In genomic region chr4:179634862-179635261, GRCh38 we compare ENCODE assay signal across 23 cellular contexts.
DNase-seq lines count a peak whose midpoint lies in the region; ATAC-seq, FAIRE-seq and TF ChIP-seq lines count a peak whose summit lies in the region.
"Had no signal": no experiment of that assay in that cellular context is flagged by ENCODE, and none has a peak within 500 bp of the region (broad histone marks: within the 10 kb centered on the region; RNA-seq: fewer than 3 reads in every experiment).

No MANE protein-coding gene starts in this region.

- H3K9me3 Mint-ChIP-seq in MCF 10A (ENCODE audit: unreplicated experiment) = peaks cover 5% of the 10 kb centered on the region
- peaks cover 11% of the 10 kb centered on the region for H3K9me3 Mint-ChIP-seq in activated T-helper 2 cell treated with anti-CD3 and anti-CD28 coated beads, Interferon-gamma antibody, Interleukin-2, Interleukin-4, amounts not matched to agents 10 μg/mL and 5 μg/mL and 100 μg/mL, durations not matched to agents 14 hours and 24 hours and 36 hours

- CTCF ChIA-PET in MCF 10A (lab: Yijun Ruan, JAX) (interaction anchor here (1.3 kb wide), 1 partner anchor 10 kb away, joined by 3 read pairs; no protein-coding TSS in a partner anchor), mammary epithelial cell (lab: Charles Lee; ENCODE audit: low non-redundant PET) (interaction anchor here (0.6 kb wide), 1 partner anchor 1931 kb away, joined by 4 read pairs; no protein-coding TSS in a partner anchor), GM12878 (lab: Yijun Ruan, JAX) (interaction anchor here (1.3 kb wide), 1 partner anchor 9 kb away, joined by 4 read pairs; no protein-coding TSS in a partner anchor)

- H3K27ac Mint-ChIP-seq in MCF 10A (ENCODE audit: low read depth, unreplicated experiment) = peak overlapping the region; percentile 86
- no peak overlapping the region for H3K27ac Mint-ChIP-seq in activated T-helper 2 cell treated with anti-CD3 and anti-CD28 coated beads, Interferon-gamma antibody, Interleukin-2, Interleukin-4, amounts not matched to agents 10 μg/mL and 5 μg/mL and 100 μg/mL, durations not matched to agents 14 hours and 24 hours and 36 hours
- H3K27ac Mint-ChIP-seq: CD8-positive, alpha-beta T cell; GM23338 had no signal

- in situ Hi-C loops in mammary epithelial cell (cut with MboI; ENCODE audit: low sequenced_read_pairs in 2 of 2) (no loop called here), GM13977 (cut with MboI; ENCODE audit: low pct_unique_long_range_greater_than_20kb, low sequenced_read_pairs, unreplicated experiment) (no loop called here), GM12878 (cut with MboI) (no loop called here)

- H3K79me2 ChIP-seq in mammary epithelial cell (ENCODE audit: insufficient read depth, low read length) (no peaks in the 10 kb centered on the region), MM.1S (ENCODE audit: low read length) (no peaks in the 10 kb centered on the region), GM12878 (ENCODE audit: control insufficient read depth, insufficient read depth, low read length) (no peaks in the 10 kb centered on the region)

- no peak for TF ChIP-seq CTCF in MCF 10A (IDR thresholded peaks at IDR 0.05; ENCODE audit: unreplicated experiment)
- no peak for TF ChIP-seq CTCF in mammary epithelial cell (conservative IDR thresholded peaks at IDR 0.05 in 1 of 2, IDR thresholded peaks at IDR 0.05 in 1 of 2; ENCODE audit: extremely low read depth in 1 of 2, insufficient read depth in 1 of 2, low read depth in 1 of 2, low read length in 2 of 2)
- TF ChIP-seq CTCF in GM13977 (IDR thresholded peaks at IDR 0.05; ENCODE audit: extremely low read depth, insufficient read depth, missing control alignments) = no peak
- TF ChIP-seq CTCF in MM.1S (IDR thresholded peaks at IDR 0.05; ENCODE audit: low read length) = no peak
- no peak for TF ChIP-seq CTCF in GM12878 (IDR thresholded peaks at IDR 0.05 in 2 of 3, conservative IDR thresholded peaks at IDR 0.05 in 1 of 3; ENCODE audit: control insufficient read depth in 2 of 3, extremely low read depth in 1 of 3, insufficient read depth in 1 of 3, low read depth in 3 of 3, low read length in 3 of 3)

- H3K4me2 ChIP-seq in mammary epithelial cell (ENCODE audit: insufficient read depth, low read depth, low read length) (no peak overlapping the region), MM.1S (ENCODE audit: low read depth, low read length) (peak overlapping the region; percentile 46), GM12878 (ENCODE audit: control insufficient read depth, insufficient read depth) (no peak overlapping the region)
- H3K4me2 ChIP-seq: GM23338 had no signal

- H2AFZ ChIP-seq in mammary epithelial cell (ENCODE audit: low read depth, low read length) (no peak overlapping the region), MM.1S (ENCODE audit: low read length) (peak overlapping the region; percentile 56), GM12878 (ENCODE audit: control insufficient read depth, low read depth, low read length) (peak overlapping the region; percentile 34; the same call in 1 of the 2 replicates)
- H2AFZ ChIP-seq: GM23338 had no signal

- H3K4me1 Mint-ChIP-seq in MCF 10A (ENCODE audit: insufficient read depth, unreplicated experiment) = no peaks in the 10 kb centered on the region
- no peaks in the 10 kb centered on the region for H3K4me1 Mint-ChIP-seq in activated T-helper 2 cell treated with anti-CD3 and anti-CD28 coated beads, Interferon-gamma antibody, Interleukin-2, Interleukin-4, amounts not matched to agents 10 μg/mL and 5 μg/mL and 100 μg/mL, durations not matched to agents 14 hours and 24 hours and 36 hours (ENCODE audit: low read depth)
- H3K4me1 Mint-ChIP-seq: GM23338 had no signal

- H3K9ac ChIP-seq in mammary epithelial cell (ENCODE audit: insufficient read depth, low read length) (no peak overlapping the region), MM.1S (ENCODE audit: low read length) (peak overlapping the region; percentile 28; the same call in 1 of the 2 replicates), GM12878 (ENCODE audit: control insufficient read depth, insufficient read depth, low read length) (no peak overlapping the region)

- H3K4me1 ChIP-seq in mammary epithelial cell (ENCODE audit: insufficient read depth, low read length) = no peaks in the 10 kb centered on the region
- no peaks in the 10 kb centered on the region for H3K4me1 ChIP-seq in MM.1S (ENCODE audit: low read length)
- H3K4me1 ChIP-seq in GM12878 (ENCODE audit: control insufficient read depth, insufficient read depth, low read length) = no peaks in the 10 kb centered on the region
- H3K4me1 ChIP-seq: HAP-1 had no signal

- no peaks in the 10 kb centered on the region for H3F3A ChIP-seq in MM.1S (ENCODE audit: insufficient read depth, low read length)

- H3K9me2 ChIP-seq in MM.1S (replicated peaks; ENCODE audit: insufficient read depth, low read length) = no peaks in the 10 kb centered on the region

- TF ChIP-seq EP300 in GM12878 (IDR thresholded peaks at IDR 0.05; ENCODE audit: borderline replicate concordance in 1 of 2, control insufficient read depth in 1 of 2, low read depth in 2 of 2, low read length in 2 of 2) = no peak

- POLR2A ChIA-PET in MCF 10A (lab: Yijun Ruan, JAX) = no interaction called here
- POLR2A ChIA-PET in GM12878 (lab: Charles Lee) = interaction anchor here (0.6 kb wide), 1 partner anchor 407 kb away, joined by 3 read pairs; no protein-coding TSS in a partner anchor

- RAD21 ChIA-PET in GM12878 (lab: Charles Lee; ENCODE audit: unreplicated experiment) = no interaction called here

- H3K9me3 ChIP-seq in mammary epithelial cell (replicated peaks; ENCODE audit: insufficient read depth, low read length) (peaks cover 4% of the 10 kb centered on the region), MM.1S (replicated peaks; ENCODE audit: insufficient read depth, low read length) (no peaks in the 10 kb centered on the region), GM12878 (replicated peaks; ENCODE audit: control insufficient read depth, insufficient read depth, low read length) (no peaks in the 10 kb centered on the region)
- H3K9me3 ChIP-seq: HAP-1 had no signal

- BruUV-seq in MCF 10A (replicated peaks; lab: Mats Ljungman, UMichigan) = no TSS peak
- BruUV-seq in mammary epithelial cell (replicated peaks; lab: Mats Ljungman, UMichigan) = no TSS peak
- BruUV-seq in GM12878 (replicated peaks; lab: Mats Ljungman, UMichigan) = no TSS peak

- WGBS in mammary epithelial cell (ENCODE audit: low coverage, missing lambda C conversion rate) = 30% methylated on average over 3 of the region's 3 CpGs
- WGBS in GM12878 (ENCODE audit: insufficient coverage, insufficient replicate concordance, low lambda C conversion rate, missing lambda C conversion rate) = 12% methylated on average over 3 of the region's 3 CpGs

- no peak overlapping the region for H3K4me3 ChIP-seq in mammary epithelial cell (replicated peaks in 1 of 3; ENCODE audit: insufficient read depth in 1 of 3, low read depth in 2 of 3, low read length in 3 of 3)
- peak overlapping the region; percentile 37; the same call in 1 of the 2 replicates for H3K4me3 ChIP-seq in MM.1S (ENCODE audit: low read length)
- no peak overlapping the region for H3K4me3 ChIP-seq in GM12878
- H3K4me3 ChIP-seq: GM23338, HAP-1 had no signal

- DNase-seq in MCF 10A (ENCODE audit: unreplicated experiment) = peak; percentile 5
- no peak for DNase-seq in mammary epithelial cell
- peak; percentile 7 for DNase-seq in GM13977 (ENCODE audit: low spot score)
- DNase-seq in MM.1S = peak; percentile 19
- DNase-seq in GM12878 (ENCODE audit: low read depth, low spot score) = no peak
- DNase-seq in GM19239 (ENCODE audit: insufficient read length, low spot score) = no peak
- no peak for DNase-seq in glomerular visceral epithelial cell (ENCODE audit: extremely low spot score)
- no peak for DNase-seq in activated T-helper 2 cell treated with anti-CD3 and anti-CD28 coated beads, Interferon-gamma antibody, Interleukin-2, Interleukin-4, amounts not matched to agents 10 μg/mL and 5 μg/mL and 100 μg/mL, durations not matched to agents 14 hours and 24 hours and 36 hours (ENCODE audit: low spot score)
- DNase-seq: Calu3; CD8-positive, alpha-beta T cell; DMS153; KG1; NCI-H1105; NCI-H2029 treated with DMSO at 0.1 percent for 48 hours; NCI-H226; NCI-H510A treated with DMSO at 0.1 percent for 48 hours; NCI-H748 treated with DMSO at 0.1 percent for 48 hours; NK-92 treated with Interleukin-12 subunit alpha and Interleukin-12 subunit beta, amount 100 ng/mL, for 24 hours; Right ventricle myocardium superior; SW 1271; T-helper 2 cell had no signal

- peak; percentile 54; the same call in 1 of the 3 replicates for ATAC-seq in GM12878
- ATAC-seq: CD8-positive, alpha-beta T cell; GM23338 had no signal

- intact Hi-C loops in MCF 10A (cut with micrococcal nuclease) = no loop called here
- intact Hi-C loops in mammary epithelial cell (cut with micrococcal nuclease) = no loop called here
- intact Hi-C loops in GM12878 (cut with micrococcal nuclease; ENCODE audit: unreplicated experiment) = no loop called here
- intact Hi-C loops in activated T-helper 2 cell treated with anti-CD3 and anti-CD28 coated beads, Interferon-gamma antibody, Interleukin-2, Interleukin-4, amounts not matched to agents 10 μg/mL and 5 μg/mL and 100 μg/mL, durations not matched to agents 14 hours and 24 hours and 36 hours (cut with micrococcal nuclease) = no loop called here

- TF ChIP-seq POLR2A in GM12878 (IDR thresholded peaks at IDR 0.05; ENCODE audit: low read depth, low read length) = no peak

- H3K27me3 ChIP-seq in mammary epithelial cell (ENCODE audit: insufficient read depth, low read length) (no peaks in the 10 kb centered on the region), MM.1S (replicated peaks; ENCODE audit: insufficient read depth, low read length) (no peaks in the 10 kb centered on the region), GM12878 (replicated peaks in 1 of 2; ENCODE audit: control insufficient read depth in 2 of 2, insufficient read depth in 2 of 2, low read length in 1 of 2) (no peaks in the 10 kb centered on the region)

- SMC1A ChIA-PET in GM12878 (lab: Charles Lee; ENCODE audit: uncharacterized antibody, unreplicated experiment) = interaction anchor here (1.0 kb wide), 1 partner anchor 26 kb away, joined by 3 read pairs; no protein-coding TSS in a partner anchor

- peak; percentile 52 for FAIRE-seq in GM12878 (lab: Jason Lieb, UNC)
- FAIRE-seq in GM19239 (lab: Jason Lieb, UNC) = no peak

- dilution Hi-C loops in mammary epithelial cell (cut with HindIII; ENCODE audit: low sequenced_read_pairs) = no loop called here

- TF ChIP-seq RAD21 in GM12878 (IDR thresholded peaks at IDR 0.05; ENCODE audit: insufficient read depth, low read depth, low read length) = no peak

- H3K36me3 ChIP-seq in mammary epithelial cell (ENCODE audit: insufficient read depth, low read length) = no peaks in the 10 kb centered on the region
- no peaks in the 10 kb centered on the region for H3K36me3 ChIP-seq in MM.1S (replicated peaks; ENCODE audit: insufficient read depth, low read length)
- H3K36me3 ChIP-seq in GM12878 (ENCODE audit: control insufficient read depth in 2 of 2, insufficient read depth in 2 of 2, low read length in 1 of 2) = no peaks in the 10 kb centered on the region
- H3K36me3 ChIP-seq: HAP-1 had no signal

- H3K27me3 Mint-ChIP-seq in MCF 10A (ENCODE audit: insufficient read depth, unreplicated experiment) = no peaks in the 10 kb centered on the region
- H3K27me3 Mint-ChIP-seq in activated T-helper 2 cell treated with anti-CD3 and anti-CD28 coated beads, Interferon-gamma antibody, Interleukin-2, Interleukin-4, amounts not matched to agents 10 μg/mL and 5 μg/mL and 100 μg/mL, durations not matched to agents 14 hours and 24 hours and 36 hours (ENCODE audit: low read depth) = no peaks in the 10 kb centered on the region

- H4K20me1 ChIP-seq in mammary epithelial cell (ENCODE audit: insufficient read depth, low read length) (no peaks in the 10 kb centered on the region), MM.1S (ENCODE audit: insufficient read depth, low read length) (no peaks in the 10 kb centered on the region), GM12878 (ENCODE audit: control insufficient read depth, insufficient read depth) (no peaks in the 10 kb centered on the region)

- no peak overlapping the region for H3K27ac ChIP-seq in mammary epithelial cell (ENCODE audit: insufficient read depth, low read depth, low read length)
- no peak overlapping the region for H3K27ac ChIP-seq in MM.1S (ENCODE audit: low read length)
- no peak overlapping the region for H3K27ac ChIP-seq in GM12878 (ENCODE audit: control insufficient read depth, insufficient read depth)

- no peaks in the 10 kb centered on the region for H3K36me3 Mint-ChIP-seq in MCF 10A (ENCODE audit: insufficient read depth, unreplicated experiment)
- H3K36me3 Mint-ChIP-seq in activated T-helper 2 cell treated with anti-CD3 and anti-CD28 coated beads, Interferon-gamma antibody, Interleukin-2, Interleukin-4, amounts not matched to agents 10 μg/mL and 5 μg/mL and 100 μg/mL, durations not matched to agents 14 hours and 24 hours and 36 hours (ENCODE audit: low read depth) = no peaks in the 10 kb centered on the region
- H3K36me3 Mint-ChIP-seq: CD8-positive, alpha-beta T cell had no signal

- H3K4me3 Mint-ChIP-seq in MCF 10A (ENCODE audit: unreplicated experiment) = peak overlapping the region; percentile 69
- no peak overlapping the region for H3K4me3 Mint-ChIP-seq in activated T-helper 2 cell treated with anti-CD3 and anti-CD28 coated beads, Interferon-gamma antibody, Interleukin-2, Interleukin-4, amounts not matched to agents 10 μg/mL and 5 μg/mL and 100 μg/mL, durations not matched to agents 14 hours and 24 hours and 36 hours (ENCODE audit: low read depth)
- H3K4me3 Mint-ChIP-seq: CD8-positive, alpha-beta T cell; GM23338 had no signal

Comparison
In these comparisons a context has a peak if more than half of its experiments do, and no peak if none do; other contexts are left out.
1. DNase-seq: peak in MCF 10A (single experiment), GM13977 (single experiment) and MM.1S (single experiment); none in mammary epithelial cell (single experiment), GM12878 (single experiment), GM19239 (single experiment), glomerular visceral epithelial cell (single experiment) and activated T-helper 2 cell treated with anti-CD3 and anti-CD28 coated beads, Interferon-gamma antibody, Interleukin-2, Interleukin-4, amounts not matched to agents 10 μg/mL and 5 μg/mL and 100 μg/mL, durations not matched to agents 14 hours and 24 hours and 36 hours (single experiment).